ENCODE assay signal across 1 cellular context in the genomic region with DNA sequence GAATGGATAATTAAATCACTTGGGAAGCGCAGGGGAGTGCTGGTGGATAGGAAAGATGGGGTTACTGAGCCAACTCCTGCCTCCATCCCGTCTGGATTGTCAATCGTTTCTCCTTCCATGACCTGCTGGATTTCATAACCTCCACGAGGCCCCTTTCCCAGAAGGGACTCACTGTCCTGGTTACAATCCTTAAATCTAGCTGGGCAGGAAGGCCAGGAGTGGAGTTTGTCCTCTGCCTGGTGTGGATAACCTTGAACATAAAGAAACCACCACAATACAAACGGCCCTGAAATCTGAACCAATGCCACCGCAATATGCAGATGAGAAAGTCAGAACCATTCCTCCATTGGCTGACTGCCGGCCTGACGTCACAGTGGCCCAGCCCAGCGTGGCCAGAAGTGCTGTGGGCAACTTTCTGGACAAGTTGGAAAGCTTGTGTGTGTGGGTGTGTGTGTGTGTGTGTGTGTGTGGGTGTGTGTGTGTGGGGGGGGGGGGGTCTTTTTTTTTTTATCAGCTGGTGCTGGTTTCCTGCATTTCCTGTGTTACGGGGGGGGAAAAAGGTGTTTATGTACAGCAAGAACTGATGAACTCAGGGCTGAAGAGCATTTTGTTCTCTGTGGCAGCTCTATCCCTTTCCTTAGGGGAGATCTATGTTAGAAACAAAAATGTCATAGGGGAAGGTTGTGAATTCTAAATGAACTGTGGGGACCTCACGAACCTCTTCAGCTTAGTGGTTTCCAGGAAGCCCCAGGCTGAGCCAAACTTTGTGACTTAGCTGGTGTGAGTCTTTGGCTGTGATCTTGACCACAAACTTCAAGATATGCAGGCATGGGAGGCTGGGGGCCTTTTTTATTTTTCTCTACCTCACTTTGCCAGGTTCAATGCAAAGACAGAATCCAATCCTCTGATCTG.
TF ChIP-seq lines count a peak whose summit lies in the region.

No MANE protein-coding gene starts in this region.

TF ChIP-seq in SK-N-SH treated with all-trans-retinoic acid at 6 μM for 48 hours, 23 proteins besides CTCF, POLR2A, EP300 and RAD21 (continued from another document):
- TF ChIP-seq CREB5 (CRISPR knock-in tag; IDR thresholded peaks at IDR 0.05; ENCODE audit: low read depth), result no peak
